13 cellular contexts compared by ENCODE assay signal in genomic region chr7:152136623-152137022, GRCh38.
DNase-seq lines count a peak whose midpoint lies in the region; ATAC-seq and TF ChIP-seq lines count a peak whose summit lies in the region.
"Had no signal": no experiment of that assay in that cellular context is flagged by ENCODE, and none has a peak within 500 bp of the region (broad histone marks: within the 10 kb centered on the region; RNA-seq: fewer than 3 reads in every experiment).

No MANE protein-coding gene starts in this region.

- H3K27ac ChIP-seq in prostate gland = no peak overlapping the region

- peaks cover 9% of the 10 kb centered on the region for H3K4me1 Mint-ChIP-seq in brain
- H3K4me1 Mint-ChIP-seq: activated CD8-positive, alpha-beta memory T cell treated with anti-CD3 and anti-CD28 coated beads, Interleukin-2, amount 10 ng/mL, durations not matched to agents 7 days and 5 days had no signal

- H3K4me3 ChIP-seq in prostate gland = no peak overlapping the region

- ATAC-seq in left ventricle myocardium superior = peak; percentile 69
- ATAC-seq in sciatic nerve = peak; percentile 72
- ATAC-seq: activated CD8-positive, alpha-beta memory T cell treated with anti-CD3 and anti-CD28 coated beads, Interleukin-2, amount 10 ng/mL, durations not matched to agents 7 days and 5 days had no signal

- peaks cover 67% of the 10 kb centered on the region for H3K36me3 Mint-ChIP-seq in brain

- no peaks in the 10 kb centered on the region for H3K4me1 ChIP-seq in prostate gland (replicated peaks)

- TF ChIP-seq POLR2A in prostate gland (IDR thresholded peaks at IDR 0.05) = no peak

- peak overlapping the region; percentile 8 to 82 (median 69) for H3K27ac Mint-ChIP-seq in brain
- H3K27ac Mint-ChIP-seq: activated CD8-positive, alpha-beta memory T cell treated with anti-CD3 and anti-CD28 coated beads, Interleukin-2, amount 10 ng/mL, durations not matched to agents 7 days and 5 days had no signal

- DNase-seq in EH (ENCODE audit: low read depth) = peak; percentile 25
- no peak for DNase-seq in left ventricle myocardium superior
- DNase-seq in sciatic nerve (ENCODE audit: low spot score) = no peak
- no peak for DNase-seq in NOMO-1 (lab: John Stamatoyannopoulos, UW; ENCODE audit: unreplicated experiment in 2 of 2)
- DNase-seq in GM13976 (ENCODE audit: low spot score) = no peak
- DNase-seq in prostate gland (ENCODE audit: low spot score) = no peak
- no peak for DNase-seq in stimulated activated CD4-positive, alpha-beta T cell treated with anti-CD3 and anti-CD28 coated beads, Interleukin-4, amount 100 ng/mL, for 1 hour
- DNase-seq: activated CD8-positive, alpha-beta memory T cell treated with anti-CD3 and anti-CD28 coated beads, Interleukin-2, amount 10 ng/mL, durations not matched to agents 7 days and 5 days; cerebellar nuclear complex; Karpas-422; NCI-H510A; retina had no signal

- H3K27me3 ChIP-seq in prostate gland (replicated peaks; ENCODE audit: insufficient read depth) = no peaks in the 10 kb centered on the region

- peak overlapping the region in 1 of 5 experiments; percentile 5 for H3K4me3 Mint-ChIP-seq in brain
- H3K4me3 Mint-ChIP-seq: activated CD8-positive, alpha-beta memory T cell treated with anti-CD3 and anti-CD28 coated beads, Interleukin-2, amount 10 ng/mL, durations not matched to agents 7 days and 5 days had no signal

- H3K9me3 ChIP-seq in prostate gland = no peaks in the 10 kb centered on the region

- WGBS in prostate gland = 64% methylated on average over 11 of the region's 11 CpGs

- TF ChIP-seq CTCF in brain (conservative IDR thresholded peaks at IDR 0.05) (no peak), GM13976 (IDR thresholded peaks at IDR 0.05; ENCODE audit: borderline replicate concordance, control extremely low read depth, extremely low read depth, insufficient read depth, missing control alignments) (no peak), prostate gland (IDR thresholded peaks at IDR 0.05) (no peak)

- H3K36me3 ChIP-seq in prostate gland = peaks cover 4 to 10% of the 10 kb centered on the region in 2 donors

- no peaks in the 10 kb centered on the region for H3K27me3 Mint-ChIP-seq in brain
- H3K27me3 Mint-ChIP-seq: activated CD8-positive, alpha-beta memory T cell treated with anti-CD3 and anti-CD28 coated beads, Interleukin-2, amount 10 ng/mL, durations not matched to agents 7 days and 5 days had no signal

- H3K9me3 Mint-ChIP-seq in brain = no peaks in the 10 kb centered on the region

- in situ Hi-C loops in GM13976 (cut with MboI; ENCODE audit: low sequenced_read_pairs, unreplicated experiment) = no loop called here

- intact Hi-C loops in left ventricle myocardium superior (cut with micrococcal nuclease) = no loop called here
- intact Hi-C loops in sciatic nerve (cut with DNase I) = no loop called here
- intact Hi-C loops in prostate gland (cut with DNase I) = no loop called here
